8 cellular contexts compared by ENCODE assay signal in genomic region chr1:204607910-204608309, GRCh38.
"Had no signal": no experiment of that assay in that cellular context is flagged by ENCODE, and none has a peak within 500 bp of the region (broad histone marks: within the 10 kb centered on the region; RNA-seq: fewer than 3 reads in every experiment).

No MANE protein-coding gene starts in this region.

- ATAC-seq: HCT116, HepG2 had no signal

- H3K4me1 ChIP-seq: HAP-1 had no signal

- H3K36me3 ChIP-seq: HAP-1 had no signal

- H2AFZ ChIP-seq: GM23248 had no signal

- H3K9me3 Mint-ChIP-seq: HFFc6, IgD-negative memory B cell had no signal

- DNase-seq: GM23248, GOT3, H7, HFFc6 had no signal

- H3K4me3 ChIP-seq: GM23248, HAP-1 had no signal

- H3K27ac ChIP-seq: GM23248 had no signal

- H3K9me3 ChIP-seq: HAP-1 had no signal

- H3K27ac Mint-ChIP-seq: HFFc6, IgD-negative memory B cell had no signal

- H3K4me3 Mint-ChIP-seq: HFFc6, IgD-negative memory B cell had no signal

- H3K9ac ChIP-seq: GM23248 had no signal
